In genomic region chr6:108423982-108424695, GRCh38 we compare ENCODE assay signal across 21 cellular contexts.
DNase-seq lines count a peak whose midpoint lies in the region; FAIRE-seq and TF ChIP-seq lines count a peak whose summit lies in the region.
"Had no signal": no experiment of that assay in that cellular context is flagged by ENCODE, and none has a peak within 500 bp of the region (broad histone marks: within the 10 kb centered on the region; RNA-seq: fewer than 3 reads in every experiment).

No MANE protein-coding gene starts in this region.

- DNase-seq in DMS53 (lab: John Stamatoyannopoulos, UW) (peak; percentile 11), OCI-M1 (lab: John Stamatoyannopoulos, UW) (peak; percentile 50), fibroblast of villous mesenchyme (ENCODE audit: low read depth) (peak; percentile 7), ACHN (no peak), caudate nucleus (lab: John Stamatoyannopoulos, UW) (no peak)
- DNase-seq in activated CD4-positive, alpha-beta T cell treated with anti-CD3 and anti-CD28 coated beads, Interleukin-2, amount 50 U/mL, for 4 hours, result no peak
- DNase-seq: CD8-positive, alpha-beta T cell; DND-41; IMR-90; Kasumi-1; MV-4-11; NCI-H1417 treated with DMSO at 0.1 percent for 48 hours; NCI-H2029 treated with DMSO at 0.1 percent for 48 hours; NCI-H510A treated with DMSO at 0.1 percent for 48 hours; PC-9 had no signal

- TF ChIP-seq CTCF in fibroblast of villous mesenchyme (IDR thresholded peaks at IDR 0.05; ENCODE audit: insufficient read depth, low read depth, low read length), result no peak

- peak; percentile 6 for FAIRE-seq in G401.6 (lab: Jason Lieb, UNC)
- FAIRE-seq: D721Med, GM12892, H1 had no signal

- H3K27ac ChIP-seq in caudate nucleus (ENCODE audit: low read depth, low read length), result no peak overlapping the region
- H3K27ac ChIP-seq: BLaER1, PC-9, SJSA1 had no signal

- no peak overlapping the region for H3K4me3 ChIP-seq in fibroblast of villous mesenchyme (ENCODE audit: low read depth, low read length)
- H3K4me3 ChIP-seq: BLaER1, PC-9, SJSA1 had no signal

- in situ Hi-C loops in ACHN (cut with HindIII; ENCODE audit: low pct_ligation_motif_present, low pct_unique_long_range_greater_than_20kb, low sequenced_read_pairs), result no loop called here

Comparison
In these comparisons a context has a peak if more than half of its experiments do, and no peak if none do; other contexts are left out.
1. DNase-seq: peak in DMS53 (single experiment), OCI-M1 (single experiment) and fibroblast of villous mesenchyme (single experiment); none in ACHN (single experiment), activated CD4-positive, alpha-beta T cell treated with anti-CD3 and anti-CD28 coated beads, Interleukin-2, amount 50 U/mL, for 4 hours (0 of 2) and caudate nucleus (0 of 61).